Comparison of ENCODE assay signal across 7 cellular contexts in the genomic region with DNA sequence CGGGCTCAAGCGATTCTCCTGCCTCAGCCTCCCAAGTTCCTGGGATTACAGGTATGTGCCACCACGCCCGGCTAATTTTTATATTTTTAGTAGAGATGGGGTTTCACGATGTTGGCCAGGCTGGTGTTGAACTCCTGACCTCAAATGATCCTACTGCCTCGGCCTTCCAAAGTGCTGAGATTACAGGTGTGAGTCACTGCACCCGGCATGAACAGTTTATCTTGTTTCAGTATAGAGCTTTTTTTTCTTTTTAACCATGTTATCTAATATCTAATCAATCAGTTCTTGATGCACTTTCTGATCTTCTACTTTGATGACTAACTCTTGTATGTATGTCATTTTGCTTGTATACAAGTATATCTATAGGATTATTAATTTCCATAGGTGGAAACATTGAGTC. TPM values are rescaled to one million over a fixed set of nuclear protein-coding genes. Genes with fewer than 3 reads are reported as not detected.
A peak's percentile ranks its signal among the peaks of the same experiment; 100 is the strongest.
DNase-seq lines count a peak whose midpoint lies in the region; ATAC-seq, FAIRE-seq and TF ChIP-seq lines count a peak whose summit lies in the region.
"Not testable (repeated sequence)": the region's sequence is repeated elsewhere in the genome, so short reads cannot be mapped to it uniquely, and the experiment has no call there.

No MANE protein-coding gene starts in this region.

- not testable (repeated sequence) for TF ChIP-seq RAD21 in SK-N-SH (IDR thresholded peaks at IDR 0.05; ENCODE audit: low read length); HepG2 (CRISPR knock-in tag; IDR thresholded peaks at IDR 0.05)

- not testable (repeated sequence) for H4K20me1 ChIP-seq in SK-N-SH (ENCODE audit: insufficient read depth)
- H4K20me1 ChIP-seq in HepG2 (ENCODE audit: insufficient read depth, low read length): peaks cover 14% of the 10 kb centered on the region; the same call in 1 of the 2 replicates

- H3K9ac ChIP-seq in SK-N-SH; HepG2 (ENCODE audit: insufficient read depth, low read depth, low read length): not testable (repeated sequence)

- H3K9me2 ChIP-seq in SK-N-SH: not testable (repeated sequence)

- H3K36me3 Mint-ChIP-seq in CD4-positive, alpha-beta memory T cell: peaks cover 54 to 61% of the 10 kb centered on the region in 2 donors
- H3K36me3 Mint-ChIP-seq in activated T-cell treated with anti-CD3 and anti-CD28 coated beads, Interleukin-2, amount 50 U/mL, for 72 hours (ENCODE audit: insufficient read depth in 2 of 2): peaks cover 12 to 47% of the 10 kb centered on the region in 2 donors

- H3K27ac Mint-ChIP-seq in CD4-positive, alpha-beta memory T cell: peak overlapping the region in 4 of 7 donors; percentile 10 to 64 (median 36)
- peak overlapping the region; percentile 56 for H3K27ac Mint-ChIP-seq in activated T-cell treated with anti-CD3 and anti-CD28 coated beads, Interleukin-2, amount 50 U/mL, for 72 hours

- BruUV-seq in HepG2 (replicated peaks; lab: Mats Ljungman, UMichigan): not testable (repeated sequence)

- H3K4me3 Mint-ChIP-seq in CD4-positive, alpha-beta memory T cell: peak overlapping the region in 1 of 8 donors; percentile 14
- H3K4me3 Mint-ChIP-seq in activated T-cell treated with anti-CD3 and anti-CD28 coated beads, Interleukin-2, amount 50 U/mL, for 72 hours: peak overlapping the region in 1 of 2 donors; percentile 27

- TF ChIP-seq POLR2A in adrenal gland (IDR thresholded peaks at IDR 0.05); HepG2 (IDR thresholded peaks at IDR 0.05; ENCODE audit: insufficient read depth in 1 of 2, low read depth in 2 of 2, low read length in 2 of 2): not testable (repeated sequence)

- not testable (repeated sequence) for H3K36me3 ChIP-seq in CD4-positive, alpha-beta memory T cell (ENCODE audit: insufficient read depth, low read length); adrenal gland (replicated peaks in 1 of 2); small intestine (ENCODE audit: control insufficient read depth in 2 of 2, insufficient read depth in 2 of 2, low read length in 2 of 2)
- peaks cover 11 to 26% of the 10 kb centered on the region in 2 experiments; a peak in 2 of 3 replicates for H3K36me3 ChIP-seq in HEK293 (ENCODE audit: control insufficient read depth in 2 of 2, insufficient read depth in 1 of 2, low read length in 2 of 2)
- H3K36me3 ChIP-seq in SK-N-SH (replicated peaks in 1 of 2; ENCODE audit: control insufficient read depth in 1 of 2, insufficient read depth in 2 of 2, low read length in 1 of 2): peaks cover 0 to 66% of the 10 kb centered on the region in 2 experiments
- H3K36me3 ChIP-seq in HepG2 (replicated peaks in 1 of 2; ENCODE audit: control insufficient read depth in 1 of 2, insufficient read depth in 2 of 2, low read length in 2 of 2): peaks cover 16 to 51% of the 10 kb centered on the region in 2 experiments

- not testable (repeated sequence) for TF ChIP-seq EP300 in SK-N-SH (IDR thresholded peaks at IDR 0.05; ENCODE audit: borderline replicate concordance in 1 of 2, low read depth in 1 of 2, low read length in 1 of 2); HepG2 (IDR thresholded peaks at IDR 0.05; ENCODE audit: low read depth in 2 of 2, low read length in 2 of 2); HepG2 (CRISPR knock-in tag; IDR thresholded peaks at IDR 0.05; ENCODE audit: borderline replicate concordance)

- H2AFZ ChIP-seq in SK-N-SH (ENCODE audit: low read depth); HepG2 (ENCODE audit: low read length): not testable (repeated sequence)

- not testable (repeated sequence) for H3F3A ChIP-seq in SK-N-SH (replicated peaks; ENCODE audit: insufficient read depth)

- H3K27ac ChIP-seq in CD4-positive, alpha-beta memory T cell (ENCODE audit: low read depth, low read length); HEK293 (ENCODE audit: extremely low read depth, low read depth, low read length); SK-N-SH (ENCODE audit: low read depth in 2 of 2, low read length in 1 of 2); HepG2 (ENCODE audit: extremely low read length, insufficient read depth, low read length); small intestine (ENCODE audit: low read depth in 1 of 2, low read length in 1 of 2): not testable (repeated sequence)
- peak overlapping the region in 1 of 5 donors; percentile 3 for H3K27ac ChIP-seq in adrenal gland

- H3K4me1 ChIP-seq in CD4-positive, alpha-beta memory T cell (ENCODE audit: insufficient read depth, low read length); HEK293 (ENCODE audit: control insufficient read depth, insufficient read depth, low read length); SK-N-SH (ENCODE audit: control insufficient read depth in 1 of 2, insufficient read depth in 2 of 2, low read depth in 1 of 2, low read length in 1 of 2); small intestine (ENCODE audit: control insufficient read depth in 2 of 2, insufficient read depth in 1 of 2, low read depth in 1 of 2, low read length in 1 of 2): not testable (repeated sequence)
- peaks cover 5 to 22% of the 10 kb centered on the region in 2 donors for H3K4me1 ChIP-seq in adrenal gland (replicated peaks in 1 of 2)
- peaks cover 12% of the 10 kb centered on the region for H3K4me1 ChIP-seq in HepG2 (ENCODE audit: insufficient read depth, low read length)

- not testable (repeated sequence) for H3K27me3 ChIP-seq in CD4-positive, alpha-beta memory T cell (ENCODE audit: insufficient read depth, low read length); SK-N-SH (ENCODE audit: insufficient read depth); adrenal gland; HepG2 (ENCODE audit: control insufficient read depth in 1 of 2, insufficient read depth in 2 of 2, low read length in 2 of 2); small intestine (ENCODE audit: control insufficient read depth in 2 of 2, insufficient read depth in 2 of 2, low read length in 2 of 2)

- H3K9me3 ChIP-seq in CD4-positive, alpha-beta memory T cell (ENCODE audit: control insufficient read depth in 1 of 2, low read length in 2 of 2); HEK293 (ENCODE audit: control insufficient read depth, insufficient read depth, low read depth, low read length); SK-N-SH; adrenal gland (replicated peaks in 1 of 3); HepG2 (ENCODE audit: low read length); small intestine (ENCODE audit: control insufficient read depth, low read depth): not testable (repeated sequence)

- not testable (repeated sequence) for H3K9me3 Mint-ChIP-seq in CD4-positive, alpha-beta memory T cell; activated T-cell treated with anti-CD3 and anti-CD28 coated beads, Interleukin-2, amount 50 U/mL, for 72 hours

- not testable (repeated sequence) for H3K4me2 ChIP-seq in SK-N-SH; HepG2 (ENCODE audit: low read depth, low read length)

- H3K79me2 ChIP-seq in SK-N-SH (ENCODE audit: insufficient read depth) (peaks cover 100% of the 10 kb centered on the region), HepG2 (ENCODE audit: insufficient read depth, low read length) (peaks cover 63% of the 10 kb centered on the region)

- not testable (repeated sequence) for TF ChIP-seq CTCF in HEK293 (tag by site-specific recombination; IDR thresholded peaks at IDR 0.05); SK-N-SH (IDR thresholded peaks at IDR 0.05); adrenal gland (IDR thresholded peaks at IDR 0.05); HepG2 (CRISPR knock-in tag; IDR thresholded peaks at IDR 0.05)

- not testable (repeated sequence) for FAIRE-seq in HepG2 (lab: Jason Lieb, UNC); small intestine (lab: Jason Lieb, UNC)

- peaks cover 19 to 61% (median 40%) of the 10 kb centered on the region in 4 donors for H3K4me1 Mint-ChIP-seq in CD4-positive, alpha-beta memory T cell
- H3K4me1 Mint-ChIP-seq in activated T-cell treated with anti-CD3 and anti-CD28 coated beads, Interleukin-2, amount 50 U/mL, for 72 hours (ENCODE audit: low read depth): peaks cover 50% of the 10 kb centered on the region

- WGBS in SK-N-SH (ENCODE audit: low lambda C conversion rate): 87% methylated on average over 7 of the region's 7 CpGs
- 50 to 62% (median 60%) methylated on average over 6 to 7 of the region's 7 CpGs for WGBS in adrenal gland, 4 donors
- 85% methylated on average over 7 of the region's 7 CpGs for WGBS in HepG2 (ENCODE audit: low lambda C conversion rate)
- WGBS in small intestine, 3 donors: 57 to 75% (median 62%) methylated on average over 7 of the region's 7 CpGs

- not testable (repeated sequence) for ATAC-seq in activated T-cell treated with anti-CD3 and anti-CD28 coated beads, Interleukin-2, amount 50 U/mL, for 72 hours (replicated peaks in 1 of 2); HepG2

- not testable (repeated sequence) for DNase-seq in CD4-positive, alpha-beta memory T cell; SK-N-SH; activated T-cell treated with anti-CD3 and anti-CD28 coated beads, Interleukin-2, amount 50 U/mL, for 72 hours; HepG2 (ENCODE audit: low spot score)
- DNase-seq in adrenal gland (peak in 6 of 7 donors; percentile 28 to 66 (median 46)), small intestine (peak; percentile 28)

- CTCF ChIA-PET in CD4-positive, alpha-beta memory T cell (lab: Charles Lee; ENCODE audit: partially characterized antibody): interaction anchor here (1.3 kb wide), 1 partner anchor 15 kb away, joined by 3 read pairs; no protein-coding TSS in a partner anchor
- CTCF ChIA-PET in HEK293 (lab: Yijun Ruan, JAX): interaction anchor here (0.7 kb wide), 1 partner anchor 10 kb away, joined by 3 read pairs; no protein-coding TSS in a partner anchor
- CTCF ChIA-PET in SK-N-SH (lab: Yijun Ruan, JAX): interaction anchor here (0.6 kb wide), 1 partner anchor 971 kb away, joined by 3 read pairs; no protein-coding TSS in a partner anchor
- CTCF ChIA-PET in HepG2 (lab: Yijun Ruan, JAX; ENCODE audit: low intra/inter-chr PET ratio, low total read pairs): not testable (repeated sequence)

- POLR2A ChIA-PET in CD4-positive, alpha-beta memory T cell (lab: Charles Lee; ENCODE audit: partially characterized antibody); HEK293 (lab: Yijun Ruan, JAX); SK-N-SH (lab: Yijun Ruan, JAX): not testable (repeated sequence)
- POLR2A ChIA-PET in HepG2 (lab: Yijun Ruan, JAX): interaction anchor here (0.9 kb wide), 1 partner anchor 61 kb away, joined by 3 read pairs; no protein-coding TSS in a partner anchor

- H3K4me3 ChIP-seq in CD4-positive, alpha-beta memory T cell (ENCODE audit: low read length in 2 of 2); HEK293 (ENCODE audit: low read depth, low read length); SK-N-SH (ENCODE audit: low read depth in 2 of 2, low read length in 1 of 2); adrenal gland; HepG2 (replicated peaks in 1 of 3; ENCODE audit: insufficient read depth in 1 of 3, low read depth in 2 of 3, low read length in 3 of 3); small intestine (ENCODE audit: low read depth in 1 of 2, low read length in 2 of 2): not testable (repeated sequence)

- in situ Hi-C loops in HepG2 (cut with HindIII; ENCODE audit: extremely low pct_ligation_motif_present, low pct_unique_long_range_greater_than_20kb): not testable (repeated sequence)

- intact Hi-C loops in CD4-positive, alpha-beta memory T cell (cut with micrococcal nuclease); adrenal gland (cut with DNase I); HepG2 (cut with micrococcal nuclease; ENCODE audit: unreplicated experiment): not testable (repeated sequence)

- not testable (repeated sequence) for H3K27me3 Mint-ChIP-seq in CD4-positive, alpha-beta memory T cell; activated T-cell treated with anti-CD3 and anti-CD28 coated beads, Interleukin-2, amount 50 U/mL, for 72 hours (ENCODE audit: low read depth)

RNA-seq across cellular contexts. Expression of gene MLLT10, which starts 54.1 kb away (rescaled TPM):
- total RNA-seq in CD4-positive, alpha-beta memory T cell: 10 to 100 TPM; 64.6 to 73.4 TPM
- polyA plus RNA-seq in CD4-positive, alpha-beta memory T cell: 1 to 10 TPM; 5.2 to 8.5 TPM
- 23.9 and 26.0 TPM in 2 replicates for polyA plus RNA-seq in SK-N-SH (2012; rRNA removed)
- 21.8 and 23.5 TPM in 2 replicates for polyA plus RNA-seq in SK-N-SH (2012; cell fraction: cytosol; rRNA removed)
- 44.7 and 64.0 TPM in 2 replicates for polyA plus RNA-seq in SK-N-SH (2012; cell fraction: nucleus; rRNA removed)
- 10 to 100 TPM; 45.4 to 46.0 TPM for total RNA-seq in activated T-cell treated with anti-CD3 and anti-CD28 coated beads, Interleukin-2, amount 50 U/mL, for 72 hours
- total RNA-seq in adrenal gland: 10 to 100 TPM; 16.7 to 48.1 (median 26.8) TPM
- 10 to 100 TPM; 15.8 to 30.2 (median 29.3) TPM for polyA plus RNA-seq in adrenal gland
- 39.3 and 51.3 TPM in 2 replicates for total RNA-seq in HepG2 (2016; rRNA removed; fragmentation: Illumina TruSeq; extraction: Trizol)
- total RNA-seq in HepG2 (2016; cell fraction: cytosol; rRNA removed; fragmentation: Illumina TruSeq; extraction: Trizol; ENCODE audit: low read depth): 32.5 and 35.1 TPM in 2 replicates
- 40.6 and 48.2 TPM in 2 replicates for total RNA-seq in HepG2 (2016; cell fraction: insoluble cytoplasmic fraction; rRNA removed; fragmentation: Illumina TruSeq; extraction: Trizol)
- 43.6 and 51.5 TPM in 2 replicates for total RNA-seq in HepG2 (2016; cell fraction: membrane; rRNA removed; fragmentation: Illumina TruSeq; extraction: Trizol)
- total RNA-seq in HepG2 (2016; cell fraction: nucleus; rRNA removed; fragmentation: Illumina TruSeq; extraction: Trizol): 132 and 141 TPM in 2 replicates
- 72.1 and 84.1 TPM in 2 replicates for polyA plus RNA-seq in HepG2 (2011; rRNA removed)
- 52.6 and 55.4 TPM in 2 replicates for polyA plus RNA-seq in HepG2 (2011; cell fraction: cytosol; rRNA removed)
- polyA plus RNA-seq in HepG2 (2011; cell fraction: nucleus; rRNA removed): 70.8 and 78.9 TPM in 2 replicates
- 36.4 and 36.6 TPM in 2 replicates for polyA plus RNA-seq in HepG2 (2012)
- 39.6 and 43.2 TPM in 2 replicates for polyA plus RNA-seq in HepG2 (2016; cell fraction: cytosol; fragmentation: Illumina TruSeq; extraction: Trizol; ENCODE audit: low read depth)
- 41.2 and 47.5 TPM in 2 replicates for polyA plus RNA-seq in HepG2 (2016; cell fraction: insoluble cytoplasmic fraction; fragmentation: Illumina TruSeq; extraction: Trizol; ENCODE audit: low read depth)
- polyA plus RNA-seq in HepG2 (2016; cell fraction: membrane; fragmentation: Illumina TruSeq; extraction: Trizol; ENCODE audit: low read depth): 46.0 and 49.8 TPM in 2 replicates
- polyA plus RNA-seq in HepG2 (2016; cell fraction: nucleus; fragmentation: Illumina TruSeq; extraction: Trizol; ENCODE audit: insufficient read depth, low read depth): 59.3 and 60.4 TPM in 2 replicates
- polyA minus RNA-seq in HepG2 (2011; rRNA and poly(A)+ RNA removed; ENCODE audit: low replicate concordance): 65.5 and 210 TPM in 2 replicates
- 28.0 and 33.0 TPM in 2 replicates for polyA minus RNA-seq in HepG2 (2011; cell fraction: cytosol; rRNA and poly(A)+ RNA removed)
- polyA minus RNA-seq in HepG2 (2011; cell fraction: nucleus; rRNA and poly(A)+ RNA removed): 342 and 460 TPM in 2 replicates
- 10 to 100 TPM in 2 of 3 donors, 1 to 10 TPM in 1; 8.9 to 15.2 (median 11.6) TPM for polyA plus RNA-seq in small intestine
